16 cellular contexts compared by ENCODE assay signal in the genomic region with DNA sequence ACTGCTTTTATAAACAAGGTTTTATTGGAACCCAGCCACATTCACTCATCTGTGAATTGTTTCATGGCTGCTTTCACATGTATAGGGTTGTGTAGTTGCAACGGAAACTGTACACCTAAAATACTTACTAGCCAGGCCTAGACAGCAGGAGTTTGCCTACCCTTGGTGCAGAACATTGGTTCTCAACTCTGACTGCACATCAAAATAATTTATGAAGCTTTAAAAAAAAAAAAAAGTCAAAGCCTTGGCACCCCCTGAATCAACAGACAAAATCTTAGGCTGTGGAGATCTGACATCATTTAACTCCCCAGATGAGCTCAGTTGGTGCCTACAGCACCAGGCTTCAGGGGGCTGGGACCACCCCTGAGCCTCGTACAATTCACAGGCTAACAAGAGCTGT.
"Had no signal": no experiment of that assay in that cellular context is flagged by ENCODE, and none has a peak within 500 bp of the region (broad histone marks: within the 10 kb centered on the region; RNA-seq: fewer than 3 reads in every experiment).

No MANE protein-coding gene starts in this region.

- DNase-seq: activated CD4-positive, alpha-beta T cell treated with anti-CD3 and anti-CD28 coated beads for 36 hours; activated CD8-positive, alpha-beta memory T cell treated with anti-CD3 and anti-CD28 coated beads, Interleukin-2, amount 50 U/mL, for 48 hours; activated CD8-positive, alpha-beta T cell treated with anti-CD3 and anti-CD28 coated beads for 36 hours; activated naive CD4-positive, alpha-beta T cell treated with Interleukin-2 at 50 U/mL for 16 hours; foreskin melanocyte; heart right ventricle; left lung; stimulated activated CD4-positive, alpha-beta T cell treated with anti-CD3 and anti-CD28 coated beads, Interleukin-2, amount 100 ng/mL, for 48 hours; stimulated activated naive CD4-positive, alpha-beta T cell treated with Interleukin-2 at 50 U/mL for 16 hours; upper lobe of left lung had no signal

- H3K4me1 Mint-ChIP-seq: memory B cell had no signal

- H3K36me3 ChIP-seq: cardiac muscle cell, heart right ventricle, left lung, upper lobe of left lung had no signal

- H3K27me3 ChIP-seq: cardiac muscle cell, heart right ventricle, left lung, upper lobe of left lung had no signal

- H3K4me3 Mint-ChIP-seq: activated CD4-positive, alpha-beta T cell treated with anti-CD3 and anti-CD28 coated beads for 36 hours; activated CD8-positive, alpha-beta T cell treated with anti-CD3 and anti-CD28 coated beads for 36 hours; activated T-helper 1 cell treated with anti-CD3 and anti-CD28 coated beads, Interleukin-12 subunit alpha, Interleukin-12 subunit beta, Interleukin-2, Interleukin-4 antibody, amounts not matched to agents 30 ng/mL and 10 ng/mL and 1 ng/mL, durations not matched to agents 14 hours and 24 hours and 36 hours; memory B cell had no signal

- H3K36me3 Mint-ChIP-seq: memory B cell had no signal

- H3K4me3 ChIP-seq: cardiac muscle cell, heart right ventricle, left lung, upper lobe of left lung had no signal

- H3K9me3 ChIP-seq: heart right ventricle, left lung, upper lobe of left lung had no signal

- H3K27ac ChIP-seq: cardiac muscle cell, heart right ventricle, left lung, upper lobe of left lung, VCaP had no signal

- H3K27me3 Mint-ChIP-seq: activated CD4-positive, alpha-beta T cell treated with anti-CD3 and anti-CD28 coated beads for 36 hours; activated CD8-positive, alpha-beta T cell treated with anti-CD3 and anti-CD28 coated beads for 36 hours; memory B cell had no signal

- H3K27ac Mint-ChIP-seq: activated CD4-positive, alpha-beta T cell treated with anti-CD3 and anti-CD28 coated beads for 36 hours; activated CD8-positive, alpha-beta T cell treated with anti-CD3 and anti-CD28 coated beads for 36 hours; activated T-helper 1 cell treated with anti-CD3 and anti-CD28 coated beads, Interleukin-12 subunit alpha, Interleukin-12 subunit beta, Interleukin-2, Interleukin-4 antibody, amounts not matched to agents 30 ng/mL and 10 ng/mL and 1 ng/mL, durations not matched to agents 14 hours and 24 hours and 36 hours; memory B cell had no signal

- FAIRE-seq: colon, islet of Langerhans had no signal

- ATAC-seq: activated CD4-positive, alpha-beta T cell treated with anti-CD3 and anti-CD28 coated beads for 36 hours; activated CD8-positive, alpha-beta T cell treated with anti-CD3 and anti-CD28 coated beads for 36 hours; left lung had no signal

- H3K9me3 Mint-ChIP-seq: activated CD8-positive, alpha-beta T cell treated with anti-CD3 and anti-CD28 coated beads for 36 hours; activated T-helper 1 cell treated with anti-CD3 and anti-CD28 coated beads, Interleukin-12 subunit alpha, Interleukin-12 subunit beta, Interleukin-2, Interleukin-4 antibody, amounts not matched to agents 30 ng/mL and 10 ng/mL and 1 ng/mL, durations not matched to agents 14 hours and 24 hours and 36 hours; memory B cell had no signal
